In genomic region chr1:92961896-92962752, GRCh38 we compare ENCODE assay signal across 1 cellular context.
TF ChIP-seq lines count a peak whose summit lies in the region.

No MANE protein-coding gene starts in this region.

TF ChIP-seq in K562, 482 proteins besides CTCF, POLR2A, EP300 and RAD21 (continued from another document and continues in another):
- no peak for TF ChIP-seq RERE (CRISPR knock-in tag; IDR thresholded peaks at IDR 0.05; ENCODE audit: borderline replicate concordance)
- 0 out of 2 replicates have a peak, but pooled peaks have one; percentile 25 for TF ChIP-seq GABPA (tag; conservative IDR thresholded peaks at IDR 0.05; ENCODE audit: low read depth)
- no peak for TF ChIP-seq ZNF780A (CRISPR knock-in tag; IDR thresholded peaks at IDR 0.05)
- TF ChIP-seq SETDB1 (IDR thresholded peaks at IDR 0.05; ENCODE audit: low read length), result no peak
- TF ChIP-seq GTF2A2 (tag; IDR thresholded peaks at IDR 0.05), result peak; percentile 38; the same call in 1 of the 2 replicates
- TF ChIP-seq COPS2 (conservative IDR thresholded peaks at IDR 0.05), result no peak
- no peak for TF ChIP-seq HMGN3 (IDR thresholded peaks at IDR 0.05; ENCODE audit: borderline replicate concordance, extremely low read depth, insufficient read length, low read depth, low read length)
- no peak for TF ChIP-seq ETV6 (IDR thresholded peaks at IDR 0.05; ENCODE audit: borderline replicate concordance in 1 of 2, low read depth in 2 of 2, low read length in 1 of 2)
- TF ChIP-seq ETV6 (CRISPR knock-in tag; IDR thresholded peaks at IDR 0.05; ENCODE audit: borderline replicate concordance), result no peak
- no peak for TF ChIP-seq MAX (CRISPR knock-in tag; IDR thresholded peaks at IDR 0.05)
- TF ChIP-seq GATA2 (CRISPR knock-in tag; IDR thresholded peaks at IDR 0.05), result no peak
- TF ChIP-seq HDAC6 (IDR thresholded peaks at IDR 0.05; ENCODE audit: low read depth, low read length), result no peak
- no peak for TF ChIP-seq ZNF280B (CRISPR knock-in tag; IDR thresholded peaks at IDR 0.05)
- TF ChIP-seq KAT7 (CRISPR knock-in tag; IDR thresholded peaks at IDR 0.05; ENCODE audit: borderline replicate concordance), result peak; percentile 67; the same call in 1 of the 2 replicates
- no peak for TF ChIP-seq SMARCA4 (IDR thresholded peaks at IDR 0.05)
- no peak for TF ChIP-seq RBM17 (IDR thresholded peaks at IDR 0.05; ENCODE audit: borderline replicate concordance, low read depth, low read length)
- no peak for TF ChIP-seq MBD1 (CRISPR knock-in tag; IDR thresholded peaks at IDR 0.05)
- no peak for TF ChIP-seq ZNF224 (CRISPR knock-in tag; IDR thresholded peaks at IDR 0.05)
- no peak for TF ChIP-seq CEBPZ (IDR thresholded peaks at IDR 0.05; ENCODE audit: borderline replicate concordance, low read depth, low read length)
- no peak for TF ChIP-seq GTF3C2 (IDR thresholded peaks at IDR 0.05; ENCODE audit: borderline replicate concordance, extremely low read depth, insufficient read length)
- no peak for TF ChIP-seq ZNF311 (CRISPR knock-in tag; IDR thresholded peaks at IDR 0.05)
- no peak for TF ChIP-seq NFE2 (IDR thresholded peaks at IDR 0.05; ENCODE audit: low read depth)
- TF ChIP-seq TCF7L2 (IDR thresholded peaks at IDR 0.05; ENCODE audit: low read depth, low read length), result no peak
- TF ChIP-seq BRCA1 (IDR thresholded peaks at IDR 0.05), result no peak
- TF ChIP-seq BRCA1 (CRISPR knock-in tag; IDR thresholded peaks at IDR 0.05), result no peak
- TF ChIP-seq TARDBP (IDR thresholded peaks at IDR 0.05), result no peak
- TF ChIP-seq ZFX (CRISPR knock-in tag; IDR thresholded peaks at IDR 0.05), result peak; percentile 38; the same call in 1 of the 2 replicates
- no peak for TF ChIP-seq ZNF699 (CRISPR knock-in tag; IDR thresholded peaks at IDR 0.05; ENCODE audit: insufficient replicate concordance)
- TF ChIP-seq FOXA1 (IDR thresholded peaks at IDR 0.05; ENCODE audit: borderline replicate concordance), result no peak
- 0 out of 2 replicates have a peak, but pooled peaks have one; percentile 16 for TF ChIP-seq KLF1 (tag; IDR thresholded peaks at IDR 0.05)
- no peak for TF ChIP-seq IFI16 (CRISPR knock-in tag; IDR thresholded peaks at IDR 0.05)
- no peak for TF ChIP-seq PHB (CRISPR knock-in tag; IDR thresholded peaks at IDR 0.05)
- no peak for TF ChIP-seq MNT (conservative IDR thresholded peaks at IDR 0.05)
- no peak for TF ChIP-seq ZBTB1 (CRISPR knock-in tag; IDR thresholded peaks at IDR 0.05; ENCODE audit: borderline replicate concordance, low read depth)
- TF ChIP-seq ZBTB9 (CRISPR knock-in tag; IDR thresholded peaks at IDR 0.05), result no peak
- no peak for TF ChIP-seq CBX5 (IDR thresholded peaks at IDR 0.05; ENCODE audit: borderline replicate concordance, low read depth)
- TF ChIP-seq RBBP5 (IDR thresholded peaks at IDR 0.05; ENCODE audit: borderline replicate concordance, insufficient read depth, low read length, poor library complexity, severe bottlenecking), result no peak
- TF ChIP-seq RB1 (IDR thresholded peaks at IDR 0.05; ENCODE audit: low read depth), result no peak
- TF ChIP-seq PTBP1 (IDR thresholded peaks at IDR 0.05; ENCODE audit: low read depth, low read length), result no peak
- TF ChIP-seq PCBP1 (IDR thresholded peaks at IDR 0.05; ENCODE audit: low read depth, low read length, poor library complexity, severe bottlenecking), result no peak
- no peak for TF ChIP-seq ESRRB (CRISPR knock-in tag; IDR thresholded peaks at IDR 0.05; ENCODE audit: borderline replicate concordance)
- TF ChIP-seq SNRNP70 (optimal IDR thresholded peaks at IDR 0.05; ENCODE audit: low read depth, low read length), result no peak
- TF ChIP-seq ZNF184 (CRISPR knock-in tag; IDR thresholded peaks at IDR 0.05), result no peak
- no peak for TF ChIP-seq ID3 (CRISPR knock-in tag; IDR thresholded peaks at IDR 0.05)
- no peak for TF ChIP-seq ID3 (tag; IDR thresholded peaks at IDR 0.05)
- no peak for TF ChIP-seq RUNX1 (IDR thresholded peaks at IDR 0.05; ENCODE audit: low read depth)
- TF ChIP-seq PHF8 (IDR thresholded peaks at IDR 0.05; ENCODE audit: borderline replicate concordance, low read length), result peak; percentile 40; the same call in 1 of the 2 replicates
- TF ChIP-seq NR2C1 (IDR thresholded peaks at IDR 0.05), result no peak
- TF ChIP-seq NR2C1 (tag; IDR thresholded peaks at IDR 0.05), result no peak
- no peak for TF ChIP-seq FOXA3 (CRISPR knock-in tag; conservative IDR thresholded peaks at IDR 0.05 in 1 of 2, IDR thresholded peaks at IDR 0.05 in 1 of 2)
- no peak for TF ChIP-seq TAF15 (IDR thresholded peaks at IDR 0.05; ENCODE audit: low read depth, low read length)
- TF ChIP-seq SMARCE1 (IDR thresholded peaks at IDR 0.05), result no peak
